1 cellular context compared by ENCODE assay signal in the genomic region with DNA sequence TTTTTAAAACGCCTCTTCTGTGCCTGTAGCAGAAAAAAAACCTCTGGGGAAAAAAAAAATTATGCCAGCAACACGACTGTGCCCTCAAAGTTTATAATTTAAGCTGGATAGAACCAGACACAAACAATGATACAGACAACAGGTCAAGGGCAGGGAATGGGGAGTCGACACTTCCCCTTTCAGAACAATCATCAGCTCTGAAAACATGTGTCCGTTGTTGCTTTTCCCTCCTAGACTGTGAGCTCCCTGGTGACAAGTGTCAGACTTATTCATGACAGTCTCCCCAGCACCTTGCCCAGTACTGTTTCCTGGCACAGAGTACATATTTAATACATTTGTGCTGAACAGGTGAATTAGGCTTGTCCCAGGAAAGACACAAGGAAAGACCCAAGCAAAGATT.
TF ChIP-seq lines count a peak whose summit lies in the region.

No MANE protein-coding gene starts in this region.

TF ChIP-seq in GM23338, 12 proteins besides CTCF, POLR2A, EP300 and RAD21 (continued from another document):
- TF ChIP-seq REST (IDR thresholded peaks at IDR 0.05; ENCODE audit: unreplicated experiment): no peak
- no peak for TF ChIP-seq JUNB (IDR thresholded peaks at IDR 0.05; ENCODE audit: unreplicated experiment)
- no peak for TF ChIP-seq ZNF114 (CRISPR knock-in tag; IDR thresholded peaks at IDR 0.05)
TF ChIP-seq in GM23338: peak in this region for 0.
